Comparison of ENCODE assay signal across 8 cellular contexts in genomic region chr6:34424200-34425131, GRCh38. TPM values are rescaled to one million over a fixed set of nuclear protein-coding genes. Genes with fewer than 3 reads are reported as not detected.
A peak's percentile ranks its signal among the peaks of the same experiment; 100 is the strongest.
DNase-seq lines count a peak whose midpoint lies in the region; ATAC-seq, FAIRE-seq and TF ChIP-seq lines count a peak whose summit lies in the region.

No MANE protein-coding gene starts in this region.

- H3K56ac ChIP-seq in IMR-90 (ENCODE audit: extremely low read depth, insufficient read depth, low read length), result no peak overlapping the region

- peaks cover 55% of the 10 kb centered on the region for H3K79me2 ChIP-seq in ACC112 (ENCODE audit: control insufficient read depth, insufficient read depth, low read length, unreplicated experiment)

- ATAC-seq in IMR-90 (ENCODE audit: low read depth) (no peak), HG02840 (IDR thresholded peaks at IDR 0.05; ENCODE audit: low FRiP score, unreplicated experiment) (no peak), HG03442 (IDR thresholded peaks at IDR 0.05; ENCODE audit: unreplicated experiment) (no peak)

- peak overlapping the region; percentile 94 for H3K4me2 ChIP-seq in IMR-90 (ENCODE audit: low read depth, low read length)

- H3K27ac ChIP-seq in ACC112 (ENCODE audit: low read depth, low read length) (peak overlapping the region; percentile 17; the same call in 1 of the 2 replicates), IMR-90 (ENCODE audit: insufficient read depth, low read length) (peak overlapping the region; percentile 81), mucosa of rectum (ENCODE audit: low read depth in 2 of 2, low read length in 2 of 2) (no peak overlapping the region)

- in situ Hi-C loops in IMR-90 (cut with MboI; ENCODE audit: low sequenced_read_pairs), result loop anchor here (10.0 kb wide), 1 partner anchor 180 kb away; no protein-coding TSS in a partner anchor

- H3K4me1 ChIP-seq in ACC112 (ENCODE audit: control insufficient read depth, insufficient read depth, low read length, unreplicated experiment), result peaks cover 21% of the 10 kb centered on the region
- peaks cover 2% of the 10 kb centered on the region for H3K4me1 ChIP-seq in IMR-90 (ENCODE audit: control insufficient read depth, insufficient read depth, low read length)
- peaks cover 8 to 12% of the 10 kb centered on the region in 2 donors for H3K4me1 ChIP-seq in mucosa of rectum (ENCODE audit: control insufficient read depth in 2 of 2, insufficient read depth in 2 of 2, low read length in 2 of 2)

- H2BK120ac ChIP-seq in IMR-90 (ENCODE audit: low read depth, low read length), result no peak overlapping the region

- H2AK5ac ChIP-seq in IMR-90 (ENCODE audit: low read depth, low read length), result peak overlapping the region; percentile 19; the same call in 1 of the 2 replicates

- TF ChIP-seq POLR2A in IMR-90 (IDR thresholded peaks at IDR 0.05; ENCODE audit: low read depth, low read length), result no peak

- H4K91ac ChIP-seq in IMR-90 (ENCODE audit: insufficient read depth, low read depth, low read length), result no peak overlapping the region

- CTCF ChIA-PET in IMR-90 (lab: Yijun Ruan, JAX), result interaction anchor here (1.2 to 2.1 kb wide), 2 partner anchors 175 to 185 kb away, joined by 3 to 5 read pairs; no protein-coding TSS in a partner anchor

- H3K9ac ChIP-seq in IMR-90 (ENCODE audit: low read depth, low read length), result peak overlapping the region; percentile 97
- H3K9ac ChIP-seq in mucosa of rectum (ENCODE audit: low read depth in 1 of 2, low read length in 2 of 2), result peak overlapping the region; percentile 89 to 99

- BruUV-seq in IMR-90 (replicated peaks; lab: Mats Ljungman, UMichigan), result no TSS peak

- H3K9me3 ChIP-seq in IMR-90 (ENCODE audit: control insufficient read depth, insufficient read depth, low read length) (no peaks in the 10 kb centered on the region), mucosa of rectum (ENCODE audit: control insufficient read depth in 2 of 2, low read length in 2 of 2) (no peaks in the 10 kb centered on the region)

- no peak overlapping the region for H2BK15ac ChIP-seq in IMR-90 (ENCODE audit: low read depth, low read length)

- peaks cover 35 to 55% of the 10 kb centered on the region in 2 experiments for H3K79me1 ChIP-seq in IMR-90 (ENCODE audit: low read depth in 1 of 2, low read length in 2 of 2)

- H2BK5ac ChIP-seq in IMR-90 (ENCODE audit: low read depth, low read length, poor library complexity, severe bottlenecking), result no peak overlapping the region

- no peak for TF ChIP-seq RAD21 in IMR-90 (IDR thresholded peaks at IDR 0.05; ENCODE audit: low read length)

- H3K36me3 ChIP-seq in ACC112 (ENCODE audit: insufficient read depth, low read length) (peaks cover 53% of the 10 kb centered on the region), IMR-90 (ENCODE audit: control insufficient read depth, insufficient read depth, low read length) (peaks cover 46% of the 10 kb centered on the region), bronchial epithelial cell (ENCODE audit: control insufficient read depth, insufficient read depth, low read length) (peaks cover 33% of the 10 kb centered on the region), mucosa of rectum (ENCODE audit: control insufficient read depth in 2 of 2, insufficient read depth in 2 of 2, low read length in 2 of 2) (peaks cover 39 to 46% of the 10 kb centered on the region in 2 donors)

- DNase-seq in IMR-90, result no peak
- no peak for DNase-seq in bronchial epithelial cell (ENCODE audit: low read depth)
- DNase-seq in activated effector memory CD4-positive, alpha-beta T cell treated with Interleukin-2 at 50 U/mL for 16 hours, result no peak
- DNase-seq in stimulated activated CD4-positive, alpha-beta T cell treated with anti-CD3 and anti-CD28 coated beads, Interleukin-2, amount 100 ng/mL, for 48 hours, result no peak

- WGBS in IMR-90 (ENCODE audit: extremely low coverage in 2 of 2, insufficient read length in 1 of 2), 2 experiments, result 40% methylated on average over 1 of the region's 19 CpGs; no CpG with 5 or more reads in 1 of the 2 experiments

- intact Hi-C loops in IMR-90 (cut with micrococcal nuclease), result no loop called here

- H3K23ac ChIP-seq in IMR-90 (ENCODE audit: low read depth, low read length), result peak overlapping the region; percentile 44; the same call in 1 of the 2 replicates

- H2BK20ac ChIP-seq in IMR-90 (ENCODE audit: low read depth, low read length), result no peak overlapping the region

- H3K27me3 ChIP-seq in ACC112 (ENCODE audit: insufficient read depth, low read length) (no peaks in the 10 kb centered on the region), IMR-90 (ENCODE audit: control insufficient read depth, insufficient read depth, low read length) (no peaks in the 10 kb centered on the region), bronchial epithelial cell (ENCODE audit: control insufficient read depth, insufficient read depth, low read length) (no peaks in the 10 kb centered on the region), mucosa of rectum (ENCODE audit: control insufficient read depth in 2 of 2, insufficient read depth in 2 of 2, low read length in 2 of 2) (no peaks in the 10 kb centered on the region)

- TF ChIP-seq CTCF in IMR-90 (conservative IDR thresholded peaks at IDR 0.05; ENCODE audit: low read depth, low read length), result no peak
- no peak for TF ChIP-seq CTCF in bronchial epithelial cell (IDR thresholded peaks at IDR 0.05; ENCODE audit: insufficient read depth, low read length, severe bottlenecking)

- H3K14ac ChIP-seq in IMR-90 (replicated peaks; ENCODE audit: low read depth, low read length), result peak overlapping the region; percentile 99; the same call in 1 of the 2 replicates

- no peak overlapping the region for H3K18ac ChIP-seq in IMR-90 (ENCODE audit: low read depth, low read length)

- H3K4me3 ChIP-seq in ACC112 (ENCODE audit: low read depth, low read length) (peak overlapping the region; percentile 93), IMR-90 (ENCODE audit: insufficient read depth, low read depth, low read length) (peak overlapping the region; percentile 82), bronchial epithelial cell (ENCODE audit: low read depth, low read length) (peak overlapping the region; percentile 57), mucosa of rectum (ENCODE audit: low read length in 2 of 2) (peak overlapping the region; percentile 92 to 97)

- dilution Hi-C loops in IMR-90 (cut with HindIII; ENCODE audit: low sequenced_read_pairs, unreplicated experiment), result no loop called here

- no peaks in the 10 kb centered on the region for H3K9me1 ChIP-seq in IMR-90 (ENCODE audit: insufficient read depth, low read length)

- H4K20me1 ChIP-seq in IMR-90 (ENCODE audit: insufficient read depth, low read length), result peaks cover 45% of the 10 kb centered on the region

- no peak overlapping the region for H2AFZ ChIP-seq in ACC112 (ENCODE audit: low read length, unreplicated experiment)
- H2AFZ ChIP-seq in IMR-90 (replicated peaks; ENCODE audit: low read length, poor library complexity), result no peak overlapping the region

- H4K5ac ChIP-seq in IMR-90 (ENCODE audit: low read depth, low read length), result no peak overlapping the region

- POLR2A ChIA-PET in IMR-90 (lab: Charles Lee; ENCODE audit: unreplicated experiment), result no interaction called here

- H3K4ac ChIP-seq in IMR-90 (ENCODE audit: low read depth, low read length), result peak overlapping the region; percentile 90

- no peak overlapping the region for H2AK9ac ChIP-seq in IMR-90 (replicated peaks; ENCODE audit: low read depth, low read length, poor library complexity)

- FAIRE-seq in bronchial epithelial cell (lab: Jason Lieb, UNC), result no peak

- no peak overlapping the region; a peak in 1 of 4 replicates for H4K8ac ChIP-seq in IMR-90 (ENCODE audit: low read depth in 2 of 2, low read length in 2 of 2)

TF ChIP-seq in IMR-90, 13 proteins besides CTCF, POLR2A, EP300 and RAD21 (continues in another document):
- no peak for TF ChIP-seq FOS (IDR thresholded peaks at IDR 0.05; ENCODE audit: low read depth, low read length)
- TF ChIP-seq NFE2L2 (IDR thresholded peaks at IDR 0.05; ENCODE audit: low read depth, low read length), result no peak
- TF ChIP-seq BHLHE40 (IDR thresholded peaks at IDR 0.05; ENCODE audit: low read depth, low read length), result no peak
- TF ChIP-seq RCOR1 (IDR thresholded peaks at IDR 0.05; ENCODE audit: insufficient replicate concordance, low read length), result no peak
- no peak for TF ChIP-seq MAFK (IDR thresholded peaks at IDR 0.05; ENCODE audit: low read depth, low read length)
- no peak for TF ChIP-seq CHD1 (IDR thresholded peaks at IDR 0.05; ENCODE audit: low read depth, low read length)
- no peak for TF ChIP-seq RFX5 (IDR thresholded peaks at IDR 0.05; ENCODE audit: low read depth, low read length)
- TF ChIP-seq USF2 (IDR thresholded peaks at IDR 0.05; ENCODE audit: low read depth, low read length), result no peak
- no peak for TF ChIP-seq MAZ (IDR thresholded peaks at IDR 0.05; ENCODE audit: borderline replicate concordance, low read depth, low read length)
- no peak for TF ChIP-seq MXI1 (IDR thresholded peaks at IDR 0.05; ENCODE audit: borderline replicate concordance, low read depth, low read length)
- TF ChIP-seq CEBPB (IDR thresholded peaks at IDR 0.05; ENCODE audit: low read depth, low read length), result no peak

RNA-seq across cellular contexts. Expression of gene RPS10, which starts 1.4 kb away (rescaled TPM):
- total RNA-seq in IMR-90 (2012; rRNA removed) (3,662 and 5,584 TPM in 2 replicates), bronchial epithelial cell (2,015 and 3,887 TPM in 2 replicates)
- 4,105 and 5,462 TPM in 2 replicates for polyA plus RNA-seq in IMR-90 (2012; rRNA removed)
- polyA plus RNA-seq in IMR-90 (2012; cell fraction: cytosol; rRNA removed), result 6,022 and 9,107 TPM in 2 replicates
- polyA plus RNA-seq in IMR-90 (2012; cell fraction: nucleus; rRNA removed; ENCODE audit: low replicate concordance), result 1,293 and 1,327 TPM in 2 replicates

RNA-seq across cellular contexts. Expression of gene NUDT3, which starts 32.0 kb away (rescaled TPM):
- total RNA-seq in IMR-90 (2012; rRNA removed) (17.2 and 21.4 TPM in 2 replicates), bronchial epithelial cell (15.8 and 18.7 TPM in 2 replicates)
- polyA plus RNA-seq in IMR-90 (2012; rRNA removed), result 9.1 and 10.1 TPM in 2 replicates
- 3.8 and 4.5 TPM in 2 replicates for polyA plus RNA-seq in IMR-90 (2012; cell fraction: cytosol; rRNA removed)
- 3.1 and 12.1 TPM in 2 replicates for polyA plus RNA-seq in IMR-90 (2012; cell fraction: nucleus; rRNA removed; ENCODE audit: low replicate concordance)

RNA-seq across cellular contexts. Expression of gene PACSIN1, which starts 41.4 kb away (rescaled TPM):
- total RNA-seq in IMR-90 (2012; rRNA removed), result not detected in 2 replicates
- polyA plus RNA-seq in IMR-90 (2012; rRNA removed), result 0.02 and 0.03 TPM in 2 replicates
- polyA plus RNA-seq in IMR-90 (2012; cell fraction: cytosol; rRNA removed), result 0.02 TPM in 1 of 2 replicates, not detected in the other
- 0.10 and 0.15 TPM in 2 replicates for polyA plus RNA-seq in IMR-90 (2012; cell fraction: nucleus; rRNA removed; ENCODE audit: low replicate concordance)
- not detected in 2 replicates for total RNA-seq in bronchial epithelial cell

Comparison
In these comparisons a context has a peak if more than half of its experiments do, and no peak if none do; other contexts are left out.
1. H3K27ac ChIP-seq: peak in ACC112 (single experiment) and IMR-90 (single experiment); none in mucosa of rectum (0 of 2).
2. Peak in every context shown above with its lines, with median percentiles within 50 percentile points of each other: H3K4me3 ChIP-seq.